14 cellular contexts compared by ENCODE assay signal in genomic region chr17:61221181-61221580, GRCh38.
DNase-seq lines count a peak whose midpoint lies in the region; ATAC-seq and TF ChIP-seq lines count a peak whose summit lies in the region.
"Had no signal": no experiment of that assay in that cellular context is flagged by ENCODE, and none has a peak within 500 bp of the region (broad histone marks: within the 10 kb centered on the region; RNA-seq: fewer than 3 reads in every experiment).

No MANE protein-coding gene starts in this region.

- no peak overlapping the region for H3K4me3 ChIP-seq in BLaER1
- no peak overlapping the region for H3K4me3 ChIP-seq in IMR-90 (ENCODE audit: insufficient read depth, low read depth, low read length)
- H3K4me3 ChIP-seq in ovary, result no peak overlapping the region
- H3K4me3 ChIP-seq: mucosa of descending colon, uterus had no signal

- peak overlapping the region; percentile 68 for H2AFZ ChIP-seq in IMR-90 (replicated peaks; ENCODE audit: low read length, poor library complexity)

- H3K9me3 ChIP-seq in BLaER1, result no peaks in the 10 kb centered on the region
- no peaks in the 10 kb centered on the region for H3K9me3 ChIP-seq in IMR-90 (ENCODE audit: control insufficient read depth, insufficient read depth, low read length)
- H3K9me3 ChIP-seq in ovary, result no peaks in the 10 kb centered on the region
- H3K9me3 ChIP-seq: mucosa of descending colon, uterus had no signal

- DNase-seq in IMR-90 (no peak), T-cell (no peak), endothelial cell (ENCODE audit: low spot score) (no peak), ecto neural progenitor cell (ENCODE audit: low spot score) (no peak), dermis blood vessel endothelial cell (no peak), ovary (no peak)
- DNase-seq: activated CD4-positive, alpha-beta T cell treated with anti-CD3 and anti-CD28 coated beads for 1 hour; mucosa of descending colon; NCI-H2029; uterus had no signal

- H2AK9ac ChIP-seq in IMR-90 (replicated peaks; ENCODE audit: low read depth, low read length, poor library complexity), result no peak overlapping the region

- H4K91ac ChIP-seq in IMR-90 (ENCODE audit: insufficient read depth, low read depth, low read length), result peak overlapping the region; percentile 71

- peak overlapping the region; percentile 90 for H2BK120ac ChIP-seq in IMR-90 (ENCODE audit: low read depth, low read length)

- H3K79me1 ChIP-seq in IMR-90 (ENCODE audit: low read depth in 1 of 2, low read length in 2 of 2), result peaks cover 0 to 15% of the 10 kb centered on the region in 2 experiments; a peak in 2 of 4 replicates

- H3K36me3 Mint-ChIP-seq in T-cell (no peaks in the 10 kb centered on the region), endothelial cell (ENCODE audit: low read depth, unreplicated experiment) (no peaks in the 10 kb centered on the region)

- no peak for TF ChIP-seq CTCF in IMR-90 (conservative IDR thresholded peaks at IDR 0.05; ENCODE audit: low read depth, low read length)
- TF ChIP-seq CTCF in endothelial cell (IDR thresholded peaks at IDR 0.05; ENCODE audit: unreplicated experiment), result no peak
- TF ChIP-seq CTCF in ovary (IDR thresholded peaks at IDR 0.05), result no peak

- H3K4me3 Mint-ChIP-seq in T-cell (peak overlapping the region in 1 of 3 donors; percentile 84), endothelial cell (ENCODE audit: unreplicated experiment) (no peak overlapping the region)

- H3K23ac ChIP-seq in IMR-90 (ENCODE audit: low read depth, low read length), result peak overlapping the region; percentile 46; the same call in 1 of the 2 replicates

- H3K9me3 Mint-ChIP-seq in T-cell (no peaks in the 10 kb centered on the region), endothelial cell (ENCODE audit: unreplicated experiment) (no peaks in the 10 kb centered on the region)
- H3K9me3 Mint-ChIP-seq: IgD-negative memory B cell had no signal

- CTCF ChIA-PET in IMR-90 (lab: Yijun Ruan, JAX) (no interaction called here), T-cell (lab: Charles Lee) (no interaction called here)

- 0 out of 2 replicates have a peak overlapping the region, but pooled peaks have one; percentile 0 for H3K56ac ChIP-seq in IMR-90 (ENCODE audit: extremely low read depth, insufficient read depth, low read length)

- TF ChIP-seq POLR2A in IMR-90 (IDR thresholded peaks at IDR 0.05; ENCODE audit: low read depth, low read length) (no peak), ovary (IDR thresholded peaks at IDR 0.05) (no peak)

- intact Hi-C loops in IMR-90 (cut with micrococcal nuclease) (no loop called here), ovary (cut with DNase I) (no loop called here)

- peak overlapping the region; percentile 61 for H4K5ac ChIP-seq in IMR-90 (ENCODE audit: low read depth, low read length)

- BruUV-seq in IMR-90 (replicated peaks; lab: Mats Ljungman, UMichigan), result no TSS peak

- peak overlapping the region; percentile 75 for H3K18ac ChIP-seq in IMR-90 (ENCODE audit: low read depth, low read length)

- ATAC-seq in IMR-90 (ENCODE audit: low read depth) (no peak), T-cell (replicated peaks in 1 of 4) (peak in 1 of 4 experiments; percentile 8), HG03159 (IDR thresholded peaks at IDR 0.05; ENCODE audit: unreplicated experiment) (no peak)
- ATAC-seq: mucosa of descending colon had no signal

- peak overlapping the region; percentile 71; the same call in 2 of the 3 replicates for H2BK15ac ChIP-seq in IMR-90 (ENCODE audit: low read depth, low read length)

- H3K36me3 ChIP-seq in BLaER1 (no peaks in the 10 kb centered on the region), IMR-90 (ENCODE audit: control insufficient read depth, insufficient read depth, low read length) (no peaks in the 10 kb centered on the region), ovary (no peaks in the 10 kb centered on the region)
- H3K36me3 ChIP-seq: uterus had no signal

- peak overlapping the region; percentile 72 for H2BK5ac ChIP-seq in IMR-90 (ENCODE audit: low read depth, low read length, poor library complexity, severe bottlenecking)

- H3K9me1 ChIP-seq in IMR-90 (ENCODE audit: insufficient read depth, low read length), result peaks cover 13% of the 10 kb centered on the region

- H3K27ac Mint-ChIP-seq in T-cell (peak overlapping the region; percentile 82), endothelial cell (ENCODE audit: unreplicated experiment) (peak overlapping the region; percentile 58)

- H4K20me1 ChIP-seq in BLaER1, result no peaks in the 10 kb centered on the region
- H4K20me1 ChIP-seq in IMR-90 (ENCODE audit: insufficient read depth, low read length), result no peaks in the 10 kb centered on the region

- H3K27me3 ChIP-seq in BLaER1 (no peaks in the 10 kb centered on the region), IMR-90 (ENCODE audit: control insufficient read depth, insufficient read depth, low read length) (no peaks in the 10 kb centered on the region), ovary (no peaks in the 10 kb centered on the region)
- H3K27me3 ChIP-seq: uterus had no signal

- peak overlapping the region; percentile 18; the same call in 1 of the 2 replicates for H2AK5ac ChIP-seq in IMR-90 (ENCODE audit: low read depth, low read length)

- dilution Hi-C loops in IMR-90 (cut with HindIII; ENCODE audit: low sequenced_read_pairs, unreplicated experiment), result no loop called here

- peak overlapping the region; percentile 92 for H2BK20ac ChIP-seq in IMR-90 (ENCODE audit: low read depth, low read length)

- peak overlapping the region; percentile 39; the same call in 1 of the 2 replicates for H3K27ac ChIP-seq in BLaER1
- H3K27ac ChIP-seq in IMR-90 (ENCODE audit: insufficient read depth, low read length), result no peak overlapping the region
- H3K27ac ChIP-seq in ovary, result no peak overlapping the region
- H3K27ac ChIP-seq: epithelial cell of prostate, uterus had no signal

- H3K27me3 Mint-ChIP-seq in T-cell (no peaks in the 10 kb centered on the region), endothelial cell (ENCODE audit: unreplicated experiment) (peaks cover 4% of the 10 kb centered on the region)
- H3K27me3 Mint-ChIP-seq: IgD-negative memory B cell had no signal

- in situ Hi-C loops in IMR-90 (cut with MboI; ENCODE audit: low sequenced_read_pairs), result no loop called here

- H3K4me1 Mint-ChIP-seq in T-cell (peaks cover 35 to 40% (median 40%) of the 10 kb centered on the region in 3 donors), endothelial cell (ENCODE audit: unreplicated experiment) (peaks cover 52% of the 10 kb centered on the region)

- H3K14ac ChIP-seq in IMR-90 (replicated peaks; ENCODE audit: low read depth, low read length), result peak overlapping the region; percentile 69

- H3K4ac ChIP-seq in IMR-90 (ENCODE audit: low read depth, low read length), result peak overlapping the region; percentile 84

- no CpG with 5 or more reads among the region's 1 CpG for WGBS in IMR-90 (ENCODE audit: extremely low coverage in 2 of 2, insufficient read length in 1 of 2), 2 experiments
- WGBS in ovary, 3 donors, result 89 to 100% (median 96%) methylated on average over 1 of the region's 1 CpG

- H3K4me1 ChIP-seq in BLaER1 (peaks cover 59% of the 10 kb centered on the region), IMR-90 (ENCODE audit: control insufficient read depth, insufficient read depth, low read length) (peaks cover 27% of the 10 kb centered on the region), ovary (ENCODE audit: insufficient read depth) (no peaks in the 10 kb centered on the region)
- H3K4me1 ChIP-seq: uterus had no signal

- TF ChIP-seq EP300 in ovary (IDR thresholded peaks at IDR 0.05), result no peak

- POLR2A ChIA-PET in IMR-90 (lab: Charles Lee; ENCODE audit: unreplicated experiment), result interaction anchor here (0.5 kb wide), 1 partner anchor 17 kb away, joined by 6 read pairs; no protein-coding TSS in a partner anchor
- POLR2A ChIA-PET in T-cell (lab: Charles Lee), result no interaction called here

- no peak overlapping the region; the same call in 1 of the 2 replicates for H3K9ac ChIP-seq in BLaER1
- no peak overlapping the region for H3K9ac ChIP-seq in IMR-90 (ENCODE audit: low read depth, low read length)

- H3K4me2 ChIP-seq in BLaER1 (peak overlapping the region; percentile 74), IMR-90 (ENCODE audit: low read depth, low read length) (peak overlapping the region; percentile 4; the same call in 1 of the 2 replicates)

- H4K8ac ChIP-seq in IMR-90 (ENCODE audit: low read depth in 2 of 2, low read length in 2 of 2), result peak overlapping the region; percentile 11 to 65; a peak in 2 of 4 replicates

- TF ChIP-seq RAD21 in IMR-90 (IDR thresholded peaks at IDR 0.05; ENCODE audit: low read length), result no peak

TF ChIP-seq in IMR-90, 13 proteins besides CTCF, POLR2A, EP300 and RAD21:
- TF ChIP-seq CEBPB (IDR thresholded peaks at IDR 0.05; ENCODE audit: low read depth, low read length) (no peak), BHLHE40 (IDR thresholded peaks at IDR 0.05; ENCODE audit: low read depth, low read length) (no peak), CHD1 (IDR thresholded peaks at IDR 0.05; ENCODE audit: low read depth, low read length) (no peak), RCOR1 (IDR thresholded peaks at IDR 0.05; ENCODE audit: insufficient replicate concordance, low read length) (no peak), MAFK (IDR thresholded peaks at IDR 0.05; ENCODE audit: low read depth, low read length) (no peak), MAZ (IDR thresholded peaks at IDR 0.05; ENCODE audit: borderline replicate concordance, low read depth, low read length) (no peak), USF2 (IDR thresholded peaks at IDR 0.05; ENCODE audit: low read depth, low read length) (no peak), MXI1 (IDR thresholded peaks at IDR 0.05; ENCODE audit: borderline replicate concordance, low read depth, low read length) (no peak), NFE2L2 (IDR thresholded peaks at IDR 0.05; ENCODE audit: low read depth, low read length) (no peak), ELK1 (IDR thresholded peaks at IDR 0.05; ENCODE audit: borderline replicate concordance, low read depth, low read length) (no peak), RFX5 (IDR thresholded peaks at IDR 0.05; ENCODE audit: low read depth, low read length) (no peak)
